Comparison of ENCODE assay signal across 8 cellular contexts in genomic region chr6:133512410-133513016, GRCh38.
DNase-seq lines count a peak whose midpoint lies in the region; ATAC-seq and TF ChIP-seq lines count a peak whose summit lies in the region.

No MANE protein-coding gene starts in this region.

- no peak for ATAC-seq in activated CD8-positive, alpha-beta T cell treated with anti-CD3 and anti-CD28 coated beads, Interleukin-2, amount 10 ng/mL, durations not matched to agents 7 days and 5 days

- CTCF ChIA-PET in activated CD8-positive, alpha-beta T cell treated with anti-CD3 and anti-CD28 coated beads, Interleukin-2, amount 10 ng/mL, durations not matched to agents 7 days and 5 days (lab: Charles Lee): no interaction called here

- intact Hi-C loops in head of caudate nucleus (cut with DNase I): loop anchor here (5.0 to 10.0 kb wide), 2 partner anchors 320 to 678 kb away; no protein-coding TSS in a partner anchor

- H3K9me3 Mint-ChIP-seq in activated CD8-positive, alpha-beta T cell treated with anti-CD3 and anti-CD28 coated beads, Interleukin-2, amount 10 ng/mL, durations not matched to agents 7 days and 5 days (ENCODE audit: insufficient read depth): no peaks in the 10 kb centered on the region

- no peaks in the 10 kb centered on the region for H3K36me3 Mint-ChIP-seq in activated CD8-positive, alpha-beta T cell treated with anti-CD3 and anti-CD28 coated beads, Interleukin-2, amount 10 ng/mL, durations not matched to agents 7 days and 5 days (ENCODE audit: low read depth)

- no peak overlapping the region for H3K27ac Mint-ChIP-seq in activated CD8-positive, alpha-beta T cell treated with anti-CD3 and anti-CD28 coated beads, Interleukin-2, amount 10 ng/mL, durations not matched to agents 7 days and 5 days

- H3K4me1 Mint-ChIP-seq in activated CD8-positive, alpha-beta T cell treated with anti-CD3 and anti-CD28 coated beads, Interleukin-2, amount 10 ng/mL, durations not matched to agents 7 days and 5 days (ENCODE audit: low read depth): no peaks in the 10 kb centered on the region

- H3K27me3 Mint-ChIP-seq in activated CD8-positive, alpha-beta T cell treated with anti-CD3 and anti-CD28 coated beads, Interleukin-2, amount 10 ng/mL, durations not matched to agents 7 days and 5 days (ENCODE audit: low read depth): peaks cover 4% of the 10 kb centered on the region

- peak; percentile 52; the same call in 2 of the 3 replicates for TF ChIP-seq CTCF in GM12872 (IDR thresholded peaks at IDR 0.05; ENCODE audit: insufficient read depth, low read depth, low read length)

- DNase-seq in A172 (ENCODE audit: low spot score): peak; percentile 53
- DNase-seq in NCI-H1048 (lab: John Stamatoyannopoulos, UW): peak; percentile 5
- DNase-seq in activated CD8-positive, alpha-beta T cell treated with anti-CD3 and anti-CD28 coated beads, Interleukin-2, amount 10 ng/mL, durations not matched to agents 7 days and 5 days: peak; percentile 38
- peak; percentile 11 to 83 (median 64) for DNase-seq in head of caudate nucleus
- peak; percentile 73 for DNase-seq in retina
- DNase-seq in SHP77 treated with DMSO at 0.1 percent for 48 hours (lab: John Stamatoyannopoulos, UW): no peak
- DNase-seq in GDM1 (lab: John Stamatoyannopoulos, UW): no peak

- POLR2A ChIA-PET in activated CD8-positive, alpha-beta T cell treated with anti-CD3 and anti-CD28 coated beads, Interleukin-2, amount 10 ng/mL, durations not matched to agents 7 days and 5 days (lab: Charles Lee): interaction anchor here (0.6 kb wide), 1 partner anchor 689 kb away, joined by 3 read pairs; no protein-coding TSS in a partner anchor

- H3K4me3 Mint-ChIP-seq in activated CD8-positive, alpha-beta T cell treated with anti-CD3 and anti-CD28 coated beads, Interleukin-2, amount 10 ng/mL, durations not matched to agents 7 days and 5 days: no peak overlapping the region

Comparison
In these comparisons a context has a peak if more than half of its experiments do, and no peak if none do; other contexts are left out.
1. DNase-seq: peak in A172 (single experiment), NCI-H1048 (single experiment), activated CD8-positive, alpha-beta T cell treated with anti-CD3 and anti-CD28 coated beads, Interleukin-2, amount 10 ng/mL, durations not matched to agents 7 days and 5 days (single experiment), head of caudate nucleus (42 of 42) and retina (single experiment); none in SHP77 treated with DMSO at 0.1 percent for 48 hours (single experiment) and GDM1 (single experiment).